ENCODE assay signal across 9 cellular contexts in genomic region chr1:175287377-175287776, GRCh38.
DNase-seq lines count a peak whose midpoint lies in the region; ATAC-seq and TF ChIP-seq lines count a peak whose summit lies in the region.
"Had no signal": no experiment of that assay in that cellular context is flagged by ENCODE, and none has a peak within 500 bp of the region (broad histone marks: within the 10 kb centered on the region; RNA-seq: fewer than 3 reads in every experiment).

No MANE protein-coding gene starts in this region.

- no peaks in the 10 kb centered on the region for H3K9me3 ChIP-seq in right atrium auricular region

- no peaks in the 10 kb centered on the region for H3K36me3 ChIP-seq in right atrium auricular region

- H3K4me3 Mint-ChIP-seq in effector memory CD8-positive, alpha-beta T cell, result no peak overlapping the region

- H3K36me3 Mint-ChIP-seq in effector memory CD8-positive, alpha-beta T cell (ENCODE audit: insufficient read depth), result no peaks in the 10 kb centered on the region

- TF ChIP-seq CTCF in right atrium auricular region (IDR thresholded peaks at IDR 0.05), result no peak

- peaks cover 0 to 10% of the 10 kb centered on the region in 2 donors for H3K4me1 Mint-ChIP-seq in effector memory CD8-positive, alpha-beta T cell (ENCODE audit: low read depth in 2 of 2)

- H3K27ac Mint-ChIP-seq in effector memory CD8-positive, alpha-beta T cell, result peak overlapping the region in 1 of 2 donors; percentile 12

- ATAC-seq in GM21447 (IDR thresholded peaks at IDR 0.05; ENCODE audit: unreplicated experiment) (peak; percentile 82), HG03354 (IDR thresholded peaks at IDR 0.05; ENCODE audit: poor library complexity, severe bottlenecking, unreplicated experiment) (peak; percentile 98)
- ATAC-seq in effector memory CD8-positive, alpha-beta T cell (replicated peaks), result peak; percentile 42

- H3K27me3 Mint-ChIP-seq in effector memory CD8-positive, alpha-beta T cell, result peaks cover 22 to 25% of the 10 kb centered on the region in 2 donors

- H3K27ac ChIP-seq in right atrium auricular region, result no peak overlapping the region
- H3K27ac ChIP-seq: 22Rv1 had no signal

- no peaks in the 10 kb centered on the region for H3K4me1 ChIP-seq in right atrium auricular region

- DNase-seq in DMS53 (lab: John Stamatoyannopoulos, UW), result peak; percentile 15
- DNase-seq in DMS53 treated with DMSO at 0.1 percent for 48 hours (lab: John Stamatoyannopoulos, UW; ENCODE audit: unreplicated experiment), result no peak
- DNase-seq in effector memory CD8-positive, alpha-beta T cell, result no peak
- DNase-seq in COR-L47 (lab: John Stamatoyannopoulos, UW), result no peak
- DNase-seq in right atrium auricular region (ENCODE audit: low spot score), result no peak
- no peak for DNase-seq in superior temporal gyrus (ENCODE audit: extremely low spot score)

- H3K9me3 Mint-ChIP-seq in effector memory CD8-positive, alpha-beta T cell, result no peaks in the 10 kb centered on the region

- no peak overlapping the region for H3K4me3 ChIP-seq in right atrium auricular region

- no peaks in the 10 kb centered on the region for H3K27me3 ChIP-seq in right atrium auricular region

Comparison
In these comparisons a context has a peak if more than half of its experiments do, and no peak if none do; other contexts are left out.
1. ATAC-seq: peak in every context shown above with its lines; median percentile 98 in HG03354; 82 in GM21447; 42 in effector memory CD8-positive, alpha-beta T cell.